In genomic region chr10:26214004-26214403, GRCh38 we compare ENCODE assay signal across 23 cellular contexts. TPM values are rescaled to one million over a fixed set of nuclear protein-coding genes. Genes with fewer than 3 reads are reported as not detected.
DNase-seq lines count a peak whose midpoint lies in the region; ATAC-seq and TF ChIP-seq lines count a peak whose summit lies in the region.
"Had no signal": no experiment of that assay in that cellular context is flagged by ENCODE, and none has a peak within 500 bp of the region (broad histone marks: within the 10 kb centered on the region; RNA-seq: fewer than 3 reads in every experiment).

No MANE protein-coding gene starts in this region.

- H3K27ac ChIP-seq in HUES48 (ENCODE audit: low read depth, low read length), result peak overlapping the region; percentile 40
- H3K27ac ChIP-seq: heart right ventricle, RWPE1 had no signal

- H3K4me3 Mint-ChIP-seq in WTC11, result peak overlapping the region; percentile 76
- peak overlapping the region; percentile 65 for H3K4me3 Mint-ChIP-seq in neural crest cell
- H3K4me3 Mint-ChIP-seq in chondrocyte (ENCODE audit: unreplicated experiment), result no peak overlapping the region
- H3K4me3 Mint-ChIP-seq in activated CD4-positive, alpha-beta T cell treated with anti-CD3 and anti-CD28 coated beads, Interleukin-2, amount 10 ng/mL, durations not matched to agents 24 days and 14 days, result no peak overlapping the region
- H3K4me3 Mint-ChIP-seq: memory B cell had no signal

- H3K9me3 Mint-ChIP-seq in WTC11, result no peaks in the 10 kb centered on the region
- H3K9me3 Mint-ChIP-seq in neural crest cell, result no peaks in the 10 kb centered on the region
- H3K9me3 Mint-ChIP-seq in chondrocyte (ENCODE audit: low read depth), result no peaks in the 10 kb centered on the region
- peaks cover 8% of the 10 kb centered on the region for H3K9me3 Mint-ChIP-seq in activated CD4-positive, alpha-beta T cell treated with anti-CD3 and anti-CD28 coated beads, Interleukin-2, amount 10 ng/mL, durations not matched to agents 24 days and 14 days
- H3K9me3 Mint-ChIP-seq: activated naive CD8-positive, alpha-beta T cell treated with anti-CD3 and anti-CD28 coated beads, Interleukin-2, amount 10 ng/mL, durations not matched to agents 7 days and 5 days; activated T-helper 2 cell treated with anti-CD3 and anti-CD28 coated beads, Interferon-gamma antibody, Interleukin-2, Interleukin-4, amounts not matched to agents 10 μg/mL and 5 μg/mL and 100 μg/mL, durations not matched to agents 14 hours and 24 hours and 36 hours; CD8-positive, alpha-beta T cell; IgD-negative memory B cell; memory B cell; naive thymus-derived CD8-positive, alpha-beta T cell; type B pancreatic cell had no signal

- no peaks in the 10 kb centered on the region for H3K36me3 ChIP-seq in HUES48 (ENCODE audit: control insufficient read depth, insufficient read depth, low read length)
- H3K36me3 ChIP-seq: heart right ventricle, MG63 had no signal

- TF ChIP-seq CTCF in WTC11 (IDR thresholded peaks at IDR 0.05) (no peak), neural crest cell (conservative IDR thresholded peaks at IDR 0.05) (no peak), chondrocyte (IDR thresholded peaks at IDR 0.05) (no peak)

- H3K9me3 ChIP-seq in HUES48 (ENCODE audit: control insufficient read depth, insufficient read depth, low read length), result no peaks in the 10 kb centered on the region
- H3K9me3 ChIP-seq: MG63 had no signal

- H3K27me3 ChIP-seq in HUES48 (ENCODE audit: control insufficient read depth, insufficient read depth, low read length), result peaks cover 95% of the 10 kb centered on the region

- POLR2A ChIA-PET in WTC11 (lab: Charles Lee), result interaction anchor here (1.3 kb wide), 1 partner anchor 10 kb away, joined by 3 read pairs; no protein-coding TSS in a partner anchor

- H3K4me1 Mint-ChIP-seq in WTC11 (peaks cover 52% of the 10 kb centered on the region), neural crest cell (peaks cover 37% of the 10 kb centered on the region), chondrocyte (ENCODE audit: low read depth) (peaks cover 22% of the 10 kb centered on the region)
- peaks cover 13% of the 10 kb centered on the region for H3K4me1 Mint-ChIP-seq in activated CD4-positive, alpha-beta T cell treated with anti-CD3 and anti-CD28 coated beads, Interleukin-2, amount 10 ng/mL, durations not matched to agents 24 days and 14 days

- ATAC-seq in WTC11 (peak; percentile 36), GM21423 (IDR thresholded peaks at IDR 0.05; ENCODE audit: unreplicated experiment) (no peak)
- ATAC-seq: CD8-positive, alpha-beta T cell; heart right ventricle; naive thymus-derived CD8-positive, alpha-beta T cell had no signal

- H3K4me1 ChIP-seq in HUES48 (ENCODE audit: control insufficient read depth, insufficient read depth, low read length), result peaks cover 59% of the 10 kb centered on the region

- H3K9ac ChIP-seq in HUES48 (ENCODE audit: low read depth, low read length), result no peak overlapping the region

- H3K4me3 ChIP-seq in HUES48 (ENCODE audit: low read depth, low read length), result peak overlapping the region; percentile 64
- H3K4me3 ChIP-seq: heart right ventricle, MG63 had no signal

- intact Hi-C loops in activated CD4-positive, alpha-beta T cell treated with anti-CD3 and anti-CD28 coated beads, Interleukin-2, amount 10 ng/mL, durations not matched to agents 24 days and 14 days (cut with micrococcal nuclease), result no loop called here

- CTCF ChIA-PET in WTC11 (lab: Charles Lee), result interaction anchor here (0.5 to 3.6 kb wide), 4 partner anchors 38 to 339 kb away, joined by 3 to 10 read pairs (median 4); partner anchors contain the start of gene MYO3A

- H3K36me3 Mint-ChIP-seq in WTC11 (no peaks in the 10 kb centered on the region), neural crest cell (ENCODE audit: low read depth) (no peaks in the 10 kb centered on the region), chondrocyte (ENCODE audit: low read depth) (peaks cover 1% of the 10 kb centered on the region)
- peaks cover 7% of the 10 kb centered on the region for H3K36me3 Mint-ChIP-seq in activated CD4-positive, alpha-beta T cell treated with anti-CD3 and anti-CD28 coated beads, Interleukin-2, amount 10 ng/mL, durations not matched to agents 24 days and 14 days (ENCODE audit: low read depth)
- H3K36me3 Mint-ChIP-seq: CD8-positive, alpha-beta T cell; IgD-negative memory B cell; memory B cell; type B pancreatic cell had no signal

- H3K27ac Mint-ChIP-seq in WTC11 (peak overlapping the region; percentile 94), neural crest cell (ENCODE audit: unreplicated experiment) (no peak overlapping the region), chondrocyte (ENCODE audit: unreplicated experiment) (no peak overlapping the region)
- H3K27ac Mint-ChIP-seq in activated CD4-positive, alpha-beta T cell treated with anti-CD3 and anti-CD28 coated beads, Interleukin-2, amount 10 ng/mL, durations not matched to agents 24 days and 14 days, result no peak overlapping the region
- H3K27ac Mint-ChIP-seq: activated naive CD8-positive, alpha-beta T cell treated with anti-CD3 and anti-CD28 coated beads, Interleukin-2, amount 10 ng/mL, durations not matched to agents 7 days and 5 days; activated T-helper 2 cell treated with anti-CD3 and anti-CD28 coated beads, Interferon-gamma antibody, Interleukin-2, Interleukin-4, amounts not matched to agents 10 μg/mL and 5 μg/mL and 100 μg/mL, durations not matched to agents 14 hours and 24 hours and 36 hours; CD8-positive, alpha-beta T cell; IgD-negative memory B cell; memory B cell; naive thymus-derived CD8-positive, alpha-beta T cell had no signal

- DNase-seq in NCI-H2081 (lab: John Stamatoyannopoulos, UW) (peak; percentile 88 to 94), WTC11 (ENCODE audit: low spot score) (peak; percentile 49), neural crest cell (ENCODE audit: low read depth, low spot score) (no peak), NCI-H82 (lab: John Stamatoyannopoulos, UW) (no peak), chondrocyte (ENCODE audit: low spot score) (no peak)
- DNase-seq in activated CD4-positive, alpha-beta T cell treated with anti-CD3 and anti-CD28 coated beads, Interleukin-2, amount 10 ng/mL, durations not matched to agents 24 days and 14 days, result no peak
- DNase-seq: activated CD4-positive, alpha-beta T cell treated with anti-CD3 and anti-CD28 coated beads for 4 hours; activated naive CD8-positive, alpha-beta T cell treated with anti-CD3 and anti-CD28 coated beads, Interleukin-2, amount 10 ng/mL, durations not matched to agents 7 days and 5 days; CD8-positive, alpha-beta T cell; heart right ventricle; kidney glomerular epithelial cell; MG63; naive thymus-derived CD8-positive, alpha-beta T cell; NCI-H2171; small intestine; stimulated activated CD4-positive, alpha-beta T cell treated with anti-CD3 and anti-CD28 coated beads, Interleukin-4, amount 100 ng/mL, for 1 hour had no signal

- H3K27me3 Mint-ChIP-seq in WTC11 (ENCODE audit: low read depth) (peaks cover 45% of the 10 kb centered on the region), neural crest cell (ENCODE audit: low read depth) (peaks cover 11% of the 10 kb centered on the region), chondrocyte (ENCODE audit: low read depth) (peaks cover 62% of the 10 kb centered on the region)
- H3K27me3 Mint-ChIP-seq in activated CD4-positive, alpha-beta T cell treated with anti-CD3 and anti-CD28 coated beads, Interleukin-2, amount 10 ng/mL, durations not matched to agents 24 days and 14 days, result peaks cover 68% of the 10 kb centered on the region

TF ChIP-seq in WTC11, 78 proteins besides CTCF, POLR2A, EP300 and RAD21:
- peak; percentile 78 for TF ChIP-seq ZMAT4 (CRISPR knock-in tag; IDR thresholded peaks at IDR 0.05)
- no peak for TF ChIP-seq HMGXB4 (CRISPR knock-in tag; IDR thresholded peaks at IDR 0.05)

RNA-seq across cellular contexts. Expression of gene GAD2, which starts 2.6 kb away (rescaled TPM):
- total RNA-seq in WTC11 (2021) (1.4 to 2.7 TPM (median 1.7 TPM) in 3 replicates), neural crest cell (0.14 TPM in 1 of 2 replicates, not detected in the other), chondrocyte (not detected in 3 replicates)
- not detected in 2 replicates for total RNA-seq in activated CD4-positive, alpha-beta T cell treated with anti-CD3 and anti-CD28 coated beads, Interleukin-2, amount 10 ng/mL, durations not matched to agents 24 days and 14 days
- total RNA-seq: activated naive CD8-positive, alpha-beta T cell treated with anti-CD3 and anti-CD28 coated beads, Interleukin-2, amount 10 ng/mL, durations not matched to agents 7 days and 5 days; activated T-helper 2 cell treated with anti-CD3 and anti-CD28 coated beads, Interferon-gamma antibody, Interleukin-2, Interleukin-4, amounts not matched to agents 10 μg/mL and 5 μg/mL and 100 μg/mL, durations not matched to agents 14 hours and 24 hours and 36 hours; CD8-positive, alpha-beta T cell; heart right ventricle; naive thymus-derived CD8-positive, alpha-beta T cell had no signal

Comparison
In these comparisons a context has a peak if more than half of its experiments do, and no peak if none do; other contexts are left out.
1. DNase-seq: peak in NCI-H2081 (2 of 2) and WTC11 (single experiment); none in neural crest cell (single experiment), NCI-H82 (single experiment), chondrocyte (single experiment) and activated CD4-positive, alpha-beta T cell treated with anti-CD3 and anti-CD28 coated beads, Interleukin-2, amount 10 ng/mL, durations not matched to agents 24 days and 14 days (single experiment).
2. H3K4me3 Mint-ChIP-seq: peak in WTC11 (single experiment) and neural crest cell (single experiment); none in chondrocyte (single experiment) and activated CD4-positive, alpha-beta T cell treated with anti-CD3 and anti-CD28 coated beads, Interleukin-2, amount 10 ng/mL, durations not matched to agents 24 days and 14 days (single experiment).